In the genomic region with DNA sequence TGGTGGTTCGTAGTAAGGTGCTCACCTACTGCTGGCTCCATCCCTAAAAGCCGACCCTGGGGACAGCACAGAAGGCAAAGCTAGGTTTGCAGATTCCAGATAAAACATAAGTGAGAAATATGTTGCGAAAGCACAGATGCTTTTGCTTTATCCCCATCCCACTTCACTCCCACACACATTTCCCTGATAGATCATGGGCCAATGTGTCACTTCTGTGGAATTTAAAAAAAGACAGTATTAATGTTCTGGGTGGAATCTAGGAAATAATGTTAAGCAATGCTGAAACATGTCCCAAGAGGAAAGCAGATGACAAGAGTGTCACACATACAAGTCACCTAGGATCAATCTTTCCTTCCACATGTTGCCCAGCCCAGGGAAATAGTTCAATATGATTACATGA, we compare ENCODE assay signal across 15 cellular contexts.
DNase-seq lines count a peak whose midpoint lies in the region; ATAC-seq and TF ChIP-seq lines count a peak whose summit lies in the region.
"Had no signal": no experiment of that assay in that cellular context is flagged by ENCODE, and none has a peak within 500 bp of the region (broad histone marks: within the 10 kb centered on the region; RNA-seq: fewer than 3 reads in every experiment).

No MANE protein-coding gene starts in this region.

- no peak overlapping the region for H3K27ac ChIP-seq in AG04450 (ENCODE audit: low read depth, low read length)
- H3K27ac ChIP-seq in mammary epithelial cell (ENCODE audit: insufficient read depth, low read depth, low read length), result no peak overlapping the region
- no peak overlapping the region for H3K27ac ChIP-seq in prostate gland

- ATAC-seq in GM19023 (IDR thresholded peaks at IDR 0.05; ENCODE audit: unreplicated experiment) (no peak), HG03139 (IDR thresholded peaks at IDR 0.05; ENCODE audit: unreplicated experiment) (no peak)
- ATAC-seq: naive thymus-derived CD8-positive, alpha-beta T cell had no signal

- H3K36me3 ChIP-seq in mammary epithelial cell (ENCODE audit: insufficient read depth, low read length) (no peaks in the 10 kb centered on the region), prostate gland (no peaks in the 10 kb centered on the region)

- H3K9me3 ChIP-seq in AG04450 (ENCODE audit: control insufficient read depth, insufficient read depth, low read length), result no peaks in the 10 kb centered on the region
- H3K9me3 ChIP-seq in mammary epithelial cell (replicated peaks; ENCODE audit: insufficient read depth, low read length), result no peaks in the 10 kb centered on the region
- H3K9me3 ChIP-seq in prostate gland, result no peaks in the 10 kb centered on the region

- H3K27me3 ChIP-seq in AG04450 (ENCODE audit: control insufficient read depth, insufficient read depth, low read length) (no peaks in the 10 kb centered on the region), mammary epithelial cell (ENCODE audit: insufficient read depth, low read length) (no peaks in the 10 kb centered on the region), prostate gland (replicated peaks; ENCODE audit: insufficient read depth) (no peaks in the 10 kb centered on the region)

- peak; percentile 4 for DNase-seq in AG04450 (ENCODE audit: low read depth, low spot score)
- DNase-seq in HS-5 (ENCODE audit: low read depth), result peak; percentile 40
- DNase-seq in mammary epithelial cell, result peak; percentile 68
- DNase-seq in kidney glomerular epithelial cell (lab: John Stamatoyannopoulos, UW), result peak; percentile 30
- DNase-seq in GDM1 (lab: John Stamatoyannopoulos, UW), result no peak
- DNase-seq in prostate gland (ENCODE audit: low spot score), result no peak
- DNase-seq: activated CD4-positive, alpha-beta T cell treated with anti-CD3 and anti-CD28 coated beads, Interleukin-2, amount 10 ng/mL, durations not matched to agents 7 days and 5 days; central memory CD4-positive, alpha-beta T cell; DND-41; erythroblast; kidney; naive thymus-derived CD8-positive, alpha-beta T cell; stimulated activated CD8-positive, alpha-beta memory T cell treated with anti-CD3 and anti-CD28 coated beads, Interleukin-4, amount 100 ng/mL, for 48 hours had no signal

- TF ChIP-seq CTCF in AG04450 (IDR thresholded peaks at IDR 0.05; ENCODE audit: low read depth, low read length), result no peak
- no peak for TF ChIP-seq CTCF in mammary epithelial cell (conservative IDR thresholded peaks at IDR 0.05 in 1 of 2, IDR thresholded peaks at IDR 0.05 in 1 of 2; ENCODE audit: extremely low read depth in 1 of 2, insufficient read depth in 1 of 2, low read depth in 1 of 2, low read length in 2 of 2)
- TF ChIP-seq CTCF in prostate gland (IDR thresholded peaks at IDR 0.05), result no peak

- in situ Hi-C loops in mammary epithelial cell (cut with MboI; ENCODE audit: low sequenced_read_pairs in 2 of 2), result no loop called here

- no peak overlapping the region for H3K4me3 ChIP-seq in AG04450 (ENCODE audit: low read depth, low read length)
- no peak overlapping the region for H3K4me3 ChIP-seq in mammary epithelial cell (replicated peaks in 1 of 3; ENCODE audit: insufficient read depth in 1 of 3, low read depth in 2 of 3, low read length in 3 of 3)
- no peak overlapping the region for H3K4me3 ChIP-seq in prostate gland

- dilution Hi-C loops in mammary epithelial cell (cut with HindIII; ENCODE audit: low sequenced_read_pairs), result no loop called here

- no peaks in the 10 kb centered on the region for H4K20me1 ChIP-seq in mammary epithelial cell (ENCODE audit: insufficient read depth, low read length)

- no peaks in the 10 kb centered on the region for H3K79me2 ChIP-seq in mammary epithelial cell (ENCODE audit: insufficient read depth, low read length)

- peak overlapping the region; percentile 17 for H2AFZ ChIP-seq in mammary epithelial cell (ENCODE audit: low read depth, low read length)

- CTCF ChIA-PET in AG04450 (lab: Charles Lee) (no interaction called here), mammary epithelial cell (lab: Charles Lee; ENCODE audit: low non-redundant PET) (interaction anchor here (0.5 kb wide), 1 partner anchor 92 kb away, joined by 4 read pairs; no protein-coding TSS in a partner anchor)

- POLR2A ChIA-PET in AG04450 (lab: Yijun Ruan, JAX), result no interaction called here

- intact Hi-C loops in mammary epithelial cell (cut with micrococcal nuclease) (no loop called here), prostate gland (cut with DNase I) (no loop called here)

- BruUV-seq in mammary epithelial cell (replicated peaks; lab: Mats Ljungman, UMichigan), result no TSS peak

- H3K4me1 ChIP-seq in mammary epithelial cell (ENCODE audit: insufficient read depth, low read length), result peaks cover 9% of the 10 kb centered on the region
- no peaks in the 10 kb centered on the region for H3K4me1 ChIP-seq in prostate gland (replicated peaks)

- no peak overlapping the region for H3K9ac ChIP-seq in mammary epithelial cell (ENCODE audit: insufficient read depth, low read length)

- TF ChIP-seq POLR2A in prostate gland (IDR thresholded peaks at IDR 0.05), result no peak

- WGBS in mammary epithelial cell (ENCODE audit: low coverage, missing lambda C conversion rate), result 10% methylated on average over 3 of the region's 3 CpGs
- WGBS in prostate gland, result 80% methylated on average over 3 of the region's 3 CpGs

- H3K4me2 ChIP-seq in mammary epithelial cell (ENCODE audit: insufficient read depth, low read depth, low read length), result peak overlapping the region; percentile 41

Comparison
In these comparisons a context has a peak if more than half of its experiments do, and no peak if none do; other contexts are left out.
1. DNase-seq: peak in AG04450 (single experiment), HS-5 (single experiment), mammary epithelial cell (single experiment) and kidney glomerular epithelial cell (single experiment); none in GDM1 (single experiment) and prostate gland (single experiment).